Comparison of ENCODE assay signal across 9 cellular contexts in genomic region chr10:73244866-73245477, GRCh38. TPM values are rescaled to one million over a fixed set of nuclear protein-coding genes. Genes with fewer than 3 reads are reported as not detected.
DNase-seq lines count a peak whose midpoint lies in the region; ATAC-seq and TF ChIP-seq lines count a peak whose summit lies in the region.
"Had no signal": no experiment of that assay in that cellular context is flagged by ENCODE, and none has a peak within 500 bp of the region (broad histone marks: within the 10 kb centered on the region; RNA-seq: fewer than 3 reads in every experiment).

No MANE protein-coding gene starts in this region.

- no peak overlapping the region for H3K4me3 Mint-ChIP-seq in activated B cell treated with CpG ODN at 0.5 μM for 24 hours

- CTCF ChIA-PET in activated B cell treated with CpG ODN at 0.5 μM for 24 hours (lab: Charles Lee), result no interaction called here

- H4K20me1 ChIP-seq in BLaER1, result no peaks in the 10 kb centered on the region

- H3K4me1 Mint-ChIP-seq in activated B cell treated with CpG ODN at 0.5 μM for 24 hours, result peaks cover 38% of the 10 kb centered on the region

- H3K9me3 Mint-ChIP-seq in activated B cell treated with CpG ODN at 0.5 μM for 24 hours, result no peaks in the 10 kb centered on the region

- DNase-seq in HUDEP-2 (lab: John Stamatoyannopoulos, UW; ENCODE audit: unreplicated experiment in 76 of 76), result peak in 72 of 76 experiments; percentile 15 to 89 (median 68)
- DNase-seq in activated B cell treated with CpG ODN at 0.5 μM for 24 hours, result no peak
- DNase-seq in NCI-H1417 treated with DMSO at 0.1 percent for 48 hours (lab: John Stamatoyannopoulos, UW), result no peak
- DNase-seq in NCI-H2081 treated with DMSO at 0.1 percent for 48 hours (lab: John Stamatoyannopoulos, UW), result no peak
- DNase-seq: NCI-H1417 had no signal

- no peak for TF ChIP-seq CTCF in activated B cell treated with CpG ODN at 0.5 μM for 24 hours (IDR thresholded peaks at IDR 0.05)

- ATAC-seq in activated B cell treated with CpG ODN at 0.5 μM for 24 hours (ENCODE audit: low read depth), result no peak
- no peak for ATAC-seq in HG03175 (IDR thresholded peaks at IDR 0.05; ENCODE audit: unreplicated experiment)
- no peak for ATAC-seq in HG02588 (IDR thresholded peaks at IDR 0.05; ENCODE audit: unreplicated experiment)

- POLR2A ChIA-PET in activated B cell treated with CpG ODN at 0.5 μM for 24 hours (lab: Charles Lee), result interaction anchor here (0.6 kb wide), 2 partner anchors 473 to 602 kb away, joined by 4 to 8 read pairs; no protein-coding TSS in a partner anchor

- H3K27me3 ChIP-seq in BLaER1 (no peaks in the 10 kb centered on the region), iPS-18a (ENCODE audit: control insufficient read depth, insufficient read depth, low read length) (no peaks in the 10 kb centered on the region)

- peak overlapping the region; percentile 91; the same call in 1 of the 2 replicates for H3K9ac ChIP-seq in BLaER1
- H3K9ac ChIP-seq in iPS-18a (ENCODE audit: low read length), result peak overlapping the region; percentile 96

- peaks cover 79% of the 10 kb centered on the region for H3K36me3 Mint-ChIP-seq in activated B cell treated with CpG ODN at 0.5 μM for 24 hours (ENCODE audit: low read depth)

- intact Hi-C loops in activated B cell treated with CpG ODN at 0.5 μM for 24 hours (cut with micrococcal nuclease), result loop anchor here (1.0 to 10.0 kb wide), 2 partner anchors 8 to 550 kb away; partner anchors contain the start of gene MCU

- H3K4me1 ChIP-seq in BLaER1 (peaks cover 55% of the 10 kb centered on the region), iPS-18a (ENCODE audit: control insufficient read depth, low read depth, low read length) (peaks cover 4% of the 10 kb centered on the region)

- H3K27me3 Mint-ChIP-seq in activated B cell treated with CpG ODN at 0.5 μM for 24 hours, result no peaks in the 10 kb centered on the region

- peaks cover 67% of the 10 kb centered on the region for H3K36me3 ChIP-seq in BLaER1
- peaks cover 62% of the 10 kb centered on the region for H3K36me3 ChIP-seq in iPS-18a (ENCODE audit: control insufficient read depth, low read depth, low read length)

- H3K4me2 ChIP-seq in BLaER1, result peak overlapping the region; percentile 92

- H3K4me3 ChIP-seq in BLaER1 (peak overlapping the region; percentile 87), iPS-18a (ENCODE audit: low read length) (peak overlapping the region; percentile 97)

- H3K27ac Mint-ChIP-seq in activated B cell treated with CpG ODN at 0.5 μM for 24 hours, result peak overlapping the region; percentile 46

- no peaks in the 10 kb centered on the region for H3K9me3 ChIP-seq in BLaER1
- no peaks in the 10 kb centered on the region for H3K9me3 ChIP-seq in iPS-18a (ENCODE audit: control insufficient read depth, low read depth, low read length)

- H3K27ac ChIP-seq in BLaER1, result no peak overlapping the region
- no peak overlapping the region for H3K27ac ChIP-seq in iPS-18a (ENCODE audit: low read length)

RNA-seq across cellular contexts. Expression of gene DNAJC9, which starts 2.1 kb away (rescaled TPM):
- total RNA-seq in activated B cell treated with CpG ODN at 0.5 μM for 24 hours, result 22.8 and 24.4 TPM in 2 replicates

RNA-seq across cellular contexts. Expression of gene MRPS16, which starts 7.5 kb away (rescaled TPM):
- 85.9 and 88.5 TPM in 2 replicates for total RNA-seq in activated B cell treated with CpG ODN at 0.5 μM for 24 hours

Comparison
In these comparisons a context has a peak if more than half of its experiments do, and no peak if none do; other contexts are left out.
1. DNase-seq: peak in HUDEP-2 (72 of 76); none in activated B cell treated with CpG ODN at 0.5 μM for 24 hours (single experiment), NCI-H1417 treated with DMSO at 0.1 percent for 48 hours (single experiment) and NCI-H2081 treated with DMSO at 0.1 percent for 48 hours (single experiment).